Comparison of ENCODE assay signal across 25 cellular contexts in the genomic region with DNA sequence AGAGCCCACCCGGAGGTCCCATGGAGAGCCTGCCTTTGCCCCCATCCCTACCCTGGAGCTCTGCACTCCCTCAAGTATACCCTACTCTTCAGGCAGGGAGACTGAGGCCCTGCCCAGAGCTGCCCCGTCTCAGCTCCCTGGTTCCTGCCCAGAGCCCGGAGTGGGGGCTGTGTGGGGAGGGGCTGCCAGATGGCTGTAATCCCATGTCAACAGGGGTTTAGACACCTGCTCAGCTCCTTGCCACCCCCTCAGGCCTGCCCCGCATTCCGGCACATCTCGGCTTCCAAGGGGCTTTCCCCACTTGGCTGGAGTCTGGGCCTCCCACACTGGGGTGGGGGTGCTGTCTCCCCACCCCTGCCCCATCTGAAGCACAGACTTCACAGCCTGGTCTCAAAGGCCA. TPM values are rescaled to one million over a fixed set of nuclear protein-coding genes. Genes with fewer than 3 reads are reported as not detected.
DNase-seq lines count a peak whose midpoint lies in the region; ATAC-seq, FAIRE-seq and TF ChIP-seq lines count a peak whose summit lies in the region.
"Had no signal": no experiment of that assay in that cellular context is flagged by ENCODE, and none has a peak within 500 bp of the region (broad histone marks: within the 10 kb centered on the region; RNA-seq: fewer than 3 reads in every experiment).

No MANE protein-coding gene starts in this region.

- no peak overlapping the region for H3K27ac ChIP-seq in IMR-90 (ENCODE audit: insufficient read depth, low read length)
- no peak overlapping the region for H3K27ac ChIP-seq in CD8-positive, alpha-beta memory T cell (ENCODE audit: low read depth, low read length)
- H3K27ac ChIP-seq: Peyer's patch, SJSA1 had no signal

- H2AK9ac ChIP-seq in IMR-90 (replicated peaks; ENCODE audit: low read depth, low read length, poor library complexity): no peak overlapping the region

- no peak overlapping the region for H4K8ac ChIP-seq in IMR-90 (ENCODE audit: low read depth in 2 of 2, low read length in 2 of 2)

- no peaks in the 10 kb centered on the region for H3K79me1 ChIP-seq in IMR-90 (ENCODE audit: low read depth in 1 of 2, low read length in 2 of 2)

- no peak overlapping the region for H2BK20ac ChIP-seq in IMR-90 (ENCODE audit: low read depth, low read length)

- no TSS peak for BruUV-seq in IMR-90 (replicated peaks; lab: Mats Ljungman, UMichigan)

- no peaks in the 10 kb centered on the region for H3K9me3 Mint-ChIP-seq in nephron
- no peaks in the 10 kb centered on the region for H3K9me3 Mint-ChIP-seq in activated T-cell treated with anti-CD3 and anti-CD28 coated beads, Interleukin-2, amount 50 U/mL, for 4 hours
- H3K9me3 Mint-ChIP-seq in CD8-positive, alpha-beta memory T cell: no peaks in the 10 kb centered on the region
- H3K9me3 Mint-ChIP-seq: CD4-positive, alpha-beta memory T cell had no signal

- CTCF ChIA-PET in IMR-90 (lab: Yijun Ruan, JAX): interaction anchor here (0.8 kb wide), 1 partner anchor 29 kb away, joined by 3 read pairs; no protein-coding TSS in a partner anchor
- CTCF ChIA-PET in CD8-positive, alpha-beta memory T cell (lab: Charles Lee): interaction anchor here (1.0 kb wide), 1 partner anchor 9 kb away, joined by 3 read pairs; no protein-coding TSS in a partner anchor

- no peak overlapping the region for H4K5ac ChIP-seq in IMR-90 (ENCODE audit: low read depth, low read length)

- peak overlapping the region in 2 of 3 experiments; percentile 27 to 45 for H3K4me3 Mint-ChIP-seq in nephron
- no peak overlapping the region for H3K4me3 Mint-ChIP-seq in activated T-cell treated with anti-CD3 and anti-CD28 coated beads, Interleukin-2, amount 50 U/mL, for 4 hours
- no peak overlapping the region for H3K4me3 Mint-ChIP-seq in CD8-positive, alpha-beta memory T cell
- H3K4me3 Mint-ChIP-seq: CD4-positive, alpha-beta memory T cell had no signal

- H3K27me3 ChIP-seq in IMR-90 (ENCODE audit: control insufficient read depth, insufficient read depth, low read length): peaks cover 6% of the 10 kb centered on the region; the same call in 1 of the 2 replicates
- peaks cover 4% of the 10 kb centered on the region for H3K27me3 ChIP-seq in CD8-positive, alpha-beta memory T cell (ENCODE audit: insufficient read depth, low read length, poor library complexity, severe bottlenecking)
- H3K27me3 ChIP-seq: Peyer's patch, SJSA1 had no signal

- no peak overlapping the region for H3K9ac ChIP-seq in IMR-90 (ENCODE audit: low read depth, low read length)

- H3K9me3 ChIP-seq in IMR-90 (ENCODE audit: control insufficient read depth, insufficient read depth, low read length): no peaks in the 10 kb centered on the region
- no peaks in the 10 kb centered on the region for H3K9me3 ChIP-seq in CD8-positive, alpha-beta memory T cell (ENCODE audit: low read length)
- H3K9me3 ChIP-seq: Peyer's patch, SJSA1 had no signal

- H3K4me3 ChIP-seq in IMR-90 (ENCODE audit: insufficient read depth, low read depth, low read length): no peak overlapping the region
- no peak overlapping the region for H3K4me3 ChIP-seq in CD8-positive, alpha-beta memory T cell (ENCODE audit: low read length)
- H3K4me3 ChIP-seq: Peyer's patch, SJSA1 had no signal

- peaks cover 4% of the 10 kb centered on the region for H3K27me3 Mint-ChIP-seq in nephron (ENCODE audit: low read depth)
- H3K27me3 Mint-ChIP-seq in activated T-cell treated with anti-CD3 and anti-CD28 coated beads, Interleukin-2, amount 50 U/mL, for 4 hours (ENCODE audit: low read depth): peaks cover 13% of the 10 kb centered on the region
- H3K27me3 Mint-ChIP-seq in CD8-positive, alpha-beta memory T cell: peaks cover 3 to 10% of the 10 kb centered on the region in 2 donors

- H2AFZ ChIP-seq in IMR-90 (replicated peaks; ENCODE audit: low read length, poor library complexity): no peak overlapping the region

- peak; percentile 9 for FAIRE-seq in urothelium cell line (lab: Jason Lieb, UNC)
- FAIRE-seq: GM19239, H54 had no signal

- intact Hi-C loops in IMR-90 (cut with micrococcal nuclease): loop anchor here (2.0 kb wide), 1 partner anchor 18 kb away; no protein-coding TSS in a partner anchor

- POLR2A ChIA-PET in IMR-90 (lab: Charles Lee; ENCODE audit: unreplicated experiment): interaction anchor here (0.5 kb wide), 1 partner anchor 53 kb away, joined by 3 read pairs; no protein-coding TSS in a partner anchor
- POLR2A ChIA-PET in CD8-positive, alpha-beta memory T cell (lab: Charles Lee): no interaction called here

- peaks cover 4% of the 10 kb centered on the region for H3K4me1 ChIP-seq in IMR-90 (ENCODE audit: control insufficient read depth, insufficient read depth, low read length)
- H3K4me1 ChIP-seq in CD8-positive, alpha-beta memory T cell (ENCODE audit: insufficient read depth, low read length): no peaks in the 10 kb centered on the region
- H3K4me1 ChIP-seq: SJSA1 had no signal

- H4K20me1 ChIP-seq in IMR-90 (ENCODE audit: insufficient read depth, low read length): no peaks in the 10 kb centered on the region

- no peak overlapping the region for H3K56ac ChIP-seq in IMR-90 (ENCODE audit: extremely low read depth, insufficient read depth, low read length)

- H3K36me3 ChIP-seq in IMR-90 (ENCODE audit: control insufficient read depth, insufficient read depth, low read length): no peaks in the 10 kb centered on the region
- no peaks in the 10 kb centered on the region for H3K36me3 ChIP-seq in CD8-positive, alpha-beta memory T cell (ENCODE audit: insufficient read depth, low read length)
- H3K36me3 ChIP-seq: Peyer's patch, SJSA1 had no signal

- no peak for TF ChIP-seq RAD21 in IMR-90 (IDR thresholded peaks at IDR 0.05; ENCODE audit: low read length)

- peak overlapping the region; percentile 84 to 93 (median 86) for H3K27ac Mint-ChIP-seq in nephron
- H3K27ac Mint-ChIP-seq in CD8-positive, alpha-beta memory T cell: no peak overlapping the region

- no peak overlapping the region for H2BK15ac ChIP-seq in IMR-90 (ENCODE audit: low read depth, low read length)

- no peak for TF ChIP-seq POLR2A in IMR-90 (IDR thresholded peaks at IDR 0.05; ENCODE audit: low read depth, low read length)

- WGBS in IMR-90 (ENCODE audit: extremely low coverage in 2 of 2, insufficient read length in 1 of 2), 2 experiments: no CpG with 5 or more reads among the region's 6 CpGs

- no peak for TF ChIP-seq CTCF in IMR-90 (conservative IDR thresholded peaks at IDR 0.05; ENCODE audit: low read depth, low read length)
- no peak for TF ChIP-seq CTCF in nephron (IDR thresholded peaks at IDR 0.05; ENCODE audit: unreplicated experiment in 3 of 3)

- H3K9me1 ChIP-seq in IMR-90 (ENCODE audit: insufficient read depth, low read length): no peaks in the 10 kb centered on the region

- no peak overlapping the region; the same call in 1 of the 2 replicates for H3K18ac ChIP-seq in IMR-90 (ENCODE audit: low read depth, low read length)

- in situ Hi-C loops in IMR-90 (cut with MboI; ENCODE audit: low sequenced_read_pairs): no loop called here

- peaks cover 62% of the 10 kb centered on the region for H3K4me1 Mint-ChIP-seq in nephron
- no peaks in the 10 kb centered on the region for H3K4me1 Mint-ChIP-seq in activated T-cell treated with anti-CD3 and anti-CD28 coated beads, Interleukin-2, amount 50 U/mL, for 4 hours (ENCODE audit: low read depth)
- peaks cover 0 to 3% (median 0%) of the 10 kb centered on the region in 3 donors for H3K4me1 Mint-ChIP-seq in CD8-positive, alpha-beta memory T cell
- H3K4me1 Mint-ChIP-seq: CD4-positive, alpha-beta memory T cell had no signal

- no peak overlapping the region for H2BK5ac ChIP-seq in IMR-90 (ENCODE audit: low read depth, low read length, poor library complexity, severe bottlenecking)

- H3K36me3 Mint-ChIP-seq in nephron (ENCODE audit: low read depth): no peaks in the 10 kb centered on the region
- H3K36me3 Mint-ChIP-seq in activated T-cell treated with anti-CD3 and anti-CD28 coated beads, Interleukin-2, amount 50 U/mL, for 4 hours (ENCODE audit: insufficient read depth): no peaks in the 10 kb centered on the region
- no peaks in the 10 kb centered on the region for H3K36me3 Mint-ChIP-seq in CD8-positive, alpha-beta memory T cell
- H3K36me3 Mint-ChIP-seq: CD4-positive, alpha-beta memory T cell had no signal

- dilution Hi-C loops in IMR-90 (cut with HindIII; ENCODE audit: low sequenced_read_pairs, unreplicated experiment): no loop called here

- H3K23ac ChIP-seq in IMR-90 (ENCODE audit: low read depth, low read length): no peak overlapping the region

- no peak for ATAC-seq in IMR-90 (ENCODE audit: low read depth)
- ATAC-seq in activated T-cell treated with anti-CD3 and anti-CD28 coated beads, Interleukin-2, amount 50 U/mL, for 4 hours: no peak

- no peak overlapping the region for H3K4me2 ChIP-seq in IMR-90 (ENCODE audit: low read depth, low read length)

- H4K91ac ChIP-seq in IMR-90 (ENCODE audit: insufficient read depth, low read depth, low read length): no peak overlapping the region

- H3K14ac ChIP-seq in IMR-90 (replicated peaks; ENCODE audit: low read depth, low read length): no peak overlapping the region

- DNase-seq in IMR-90: no peak
- DNase-seq in astrocyte of the hippocampus (ENCODE audit: low read depth, low spot score): peak; percentile 34
- no peak for DNase-seq in urothelium cell line (ENCODE audit: low spot score)
- DNase-seq in DMS79 treated with DMSO at 0.1 percent for 48 hours (lab: John Stamatoyannopoulos, UW): no peak
- no peak for DNase-seq in activated T-cell treated with anti-CD3 and anti-CD28 coated beads, Interleukin-2, amount 50 U/mL, for 4 hours
- no peak for DNase-seq in CD8-positive, alpha-beta memory T cell
- DNase-seq: EL, GF-D8, KG1, NCI-H1105, NCI-H2029 treated with DMSO at 0.1 percent for 48 hours, NCI-H226, NCI-H510A treated with DMSO at 0.1 percent for 48 hours, NCI-H748 treated with DMSO at 0.1 percent for 48 hours had no signal

- no peak overlapping the region for H2BK120ac ChIP-seq in IMR-90 (ENCODE audit: low read depth, low read length)

- H2AK5ac ChIP-seq in IMR-90 (ENCODE audit: low read depth, low read length): 0 out of 2 replicates have a peak overlapping the region, but pooled peaks have one; percentile 50

- no peak overlapping the region for H3K4ac ChIP-seq in IMR-90 (ENCODE audit: low read depth, low read length)

RNA-seq across cellular contexts. Expression of gene LFNG, which starts 20.9 kb away (rescaled TPM):
- 1.4 and 1.8 TPM in 2 replicates for total RNA-seq in IMR-90 (2012; rRNA removed)
- 5.1 and 5.3 TPM in 2 replicates for polyA plus RNA-seq in IMR-90 (2012; rRNA removed)
- polyA plus RNA-seq in IMR-90 (2012; cell fraction: cytosol; rRNA removed): 3.8 and 5.3 TPM in 2 replicates
- 11.2 and 22.5 TPM in 2 replicates for polyA plus RNA-seq in IMR-90 (2012; cell fraction: nucleus; rRNA removed; ENCODE audit: low replicate concordance)
- 10 to 100 TPM; 16.1 to 17.7 (median 17.7) TPM for total RNA-seq in activated T-cell treated with anti-CD3 and anti-CD28 coated beads, Interleukin-2, amount 50 U/mL, for 4 hours
- total RNA-seq in CD8-positive, alpha-beta memory T cell: 10 to 100 TPM; 28.0 to 30.8 TPM
- polyA plus RNA-seq in CD8-positive, alpha-beta memory T cell: 2.0 TPM

RNA-seq across cellular contexts. Expression of gene GRIFIN, which starts 22.5 kb away (rescaled TPM):
- total RNA-seq in IMR-90 (2012; rRNA removed): not detected in 2 replicates
- not detected in 2 replicates for polyA plus RNA-seq in IMR-90 (2012; rRNA removed)
- not detected in 2 replicates for polyA plus RNA-seq in IMR-90 (2012; cell fraction: cytosol; rRNA removed)
- not detected in 2 replicates for polyA plus RNA-seq in IMR-90 (2012; cell fraction: nucleus; rRNA removed; ENCODE audit: low replicate concordance)
- not detected for total RNA-seq in activated T-cell treated with anti-CD3 and anti-CD28 coated beads, Interleukin-2, amount 50 U/mL, for 4 hours
- not detected for total RNA-seq in CD8-positive, alpha-beta memory T cell
- not detected for polyA plus RNA-seq in CD8-positive, alpha-beta memory T cell
- total RNA-seq: A673; CD4-positive, alpha-beta memory T cell; HT1080; OCI-LY7; Peyer's patch; SJSA1; T-helper 1 cell treated with Interleukin-12 subunit alpha and Interleukin-12 subunit beta and Interleukin-4 antibody, amounts not matched to agents 30 ng/mL and 1 ng/mL, for 36 hours had no signal
- polyA plus RNA-seq: BJ; CD4-positive, alpha-beta memory T cell had no signal

RNA-seq across cellular contexts. Expression of gene BRAT1, which starts 56.6 kb away (rescaled TPM):
- total RNA-seq in IMR-90 (2012; rRNA removed): 5.8 and 6.8 TPM in 2 replicates
- polyA plus RNA-seq in IMR-90 (2012; rRNA removed): 21.9 and 27.5 TPM in 2 replicates
- 19.5 and 22.3 TPM in 2 replicates for polyA plus RNA-seq in IMR-90 (2012; cell fraction: cytosol; rRNA removed)
- polyA plus RNA-seq in IMR-90 (2012; cell fraction: nucleus; rRNA removed; ENCODE audit: low replicate concordance): 62.8 and 177 TPM in 2 replicates
- 10 to 100 TPM; 40.7 to 55.0 (median 42.6) TPM for total RNA-seq in activated T-cell treated with anti-CD3 and anti-CD28 coated beads, Interleukin-2, amount 50 U/mL, for 4 hours
- total RNA-seq in CD8-positive, alpha-beta memory T cell: 10 to 100 TPM; 35.0 to 38.8 TPM
- 41.9 TPM for polyA plus RNA-seq in CD8-positive, alpha-beta memory T cell

Comparison
In these comparisons a context has a peak if more than half of its experiments do, and no peak if none do; other contexts are left out.
1. H3K27ac Mint-ChIP-seq: peak in nephron (3 of 3); none in CD8-positive, alpha-beta memory T cell (0 of 8).
2. H3K4me3 Mint-ChIP-seq: peak in nephron (2 of 3); none in activated T-cell treated with anti-CD3 and anti-CD28 coated beads, Interleukin-2, amount 50 U/mL, for 4 hours (single experiment) and CD8-positive, alpha-beta memory T cell (0 of 7).